ENCODE assay signal across 27 cellular contexts in the genomic region with DNA sequence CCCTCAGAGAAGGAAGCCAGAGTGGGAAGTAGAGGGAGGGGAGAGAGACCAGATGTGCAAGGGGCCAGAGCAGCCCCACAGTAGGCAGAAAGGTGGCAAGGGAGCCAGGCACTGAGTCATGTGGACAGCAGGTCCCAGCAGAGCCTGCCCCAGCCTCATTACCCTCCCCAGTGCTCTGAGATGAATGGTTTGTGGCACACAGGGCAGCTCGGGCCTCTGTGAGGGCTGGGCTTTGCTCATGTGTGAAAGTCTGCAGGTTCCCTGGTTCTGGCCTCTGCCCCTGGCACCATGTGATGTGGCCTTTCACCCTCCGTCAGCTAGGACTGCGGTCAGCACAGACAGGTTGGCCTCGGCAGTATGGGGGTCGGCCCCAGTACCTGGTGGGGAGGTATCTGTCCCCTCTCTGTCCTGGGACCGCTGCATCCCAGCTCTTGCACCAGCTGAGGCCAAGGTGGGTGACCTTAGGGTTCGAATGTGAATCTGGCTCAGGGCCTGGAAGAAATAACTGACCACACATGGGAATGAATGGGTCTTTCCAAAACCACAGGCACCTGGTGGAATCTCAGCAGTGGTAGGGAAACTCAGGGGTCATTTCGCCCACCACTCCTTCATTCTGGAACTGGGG.
"Had no signal": no experiment of that assay in that cellular context is flagged by ENCODE, and none has a peak within 500 bp of the region (broad histone marks: within the 10 kb centered on the region; RNA-seq: fewer than 3 reads in every experiment).

No MANE protein-coding gene starts in this region.

- ATAC-seq: activated CD8-positive, alpha-beta memory T cell treated with anti-CD3 and anti-CD28 coated beads, Interleukin-2, amount 10 ng/mL, durations not matched to agents 7 days and 5 days; body of pancreas had no signal

- H3K36me3 Mint-ChIP-seq: activated CD8-positive, alpha-beta memory T cell treated with anti-CD3 and anti-CD28 coated beads, Interleukin-2, amount 10 ng/mL, durations not matched to agents 7 days and 5 days; activated naive CD4-positive, alpha-beta T cell treated with anti-CD3 and anti-CD28 coated beads, Interleukin-2, amount 50 U/mL, for 24 hours had no signal

- H3K27ac Mint-ChIP-seq: activated B cell treated with CpG ODN at 0.5 μM for 24 hours; activated CD4-positive, alpha-beta T cell treated with anti-CD3 and anti-CD28 coated beads, Interleukin-2, amount 10 ng/mL, durations not matched to agents 24 days and 14 days; activated CD8-positive, alpha-beta memory T cell treated with anti-CD3 and anti-CD28 coated beads, Interleukin-2, amount 10 ng/mL, durations not matched to agents 7 days and 5 days; activated naive CD4-positive, alpha-beta T cell treated with anti-CD3 and anti-CD28 coated beads, Interleukin-2, amount 50 U/mL, for 24 hours; activated T-cell treated with anti-CD3 and anti-CD28 coated beads, Interleukin-2, amount 50 U/mL, for 24 hours; activated T-helper 1 cell treated with anti-CD3 and anti-CD28 coated beads, Interleukin-12 subunit alpha, Interleukin-12 subunit beta, Interleukin-2, Interleukin-4 antibody, amounts not matched to agents 30 ng/mL and 10 ng/mL and 1 ng/mL, durations not matched to agents 14 hours and 24 hours and 36 hours; IgD-negative memory B cell; T-helper 1 cell treated with Interleukin-12 subunit alpha and Interleukin-12 subunit beta and Interleukin-4 antibody, amounts not matched to agents 30 μg/mL and 1 μg/mL, for 36 hours had no signal

- H3K4me2 ChIP-seq: PC-9 had no signal

- H3K4me1 Mint-ChIP-seq: activated B cell treated with CpG ODN at 0.5 μM for 24 hours; activated CD4-positive, alpha-beta T cell treated with anti-CD3 and anti-CD28 coated beads, Interleukin-2, amount 10 ng/mL, durations not matched to agents 24 days and 14 days; activated CD8-positive, alpha-beta memory T cell treated with anti-CD3 and anti-CD28 coated beads, Interleukin-2, amount 10 ng/mL, durations not matched to agents 7 days and 5 days; activated naive CD4-positive, alpha-beta T cell treated with anti-CD3 and anti-CD28 coated beads, Interleukin-2, amount 50 U/mL, for 24 hours; IgD-negative memory B cell had no signal

- H3K36me3 ChIP-seq: ascending aorta, cardiac muscle cell, SJSA1 had no signal

- H3K9me3 Mint-ChIP-seq: activated B cell treated with CpG ODN at 0.5 μM for 24 hours; activated CD4-positive, alpha-beta T cell treated with anti-CD3 and anti-CD28 coated beads, Interleukin-2, amount 10 ng/mL, durations not matched to agents 24 days and 14 days; activated naive CD4-positive, alpha-beta T cell treated with anti-CD3 and anti-CD28 coated beads, Interleukin-2, amount 50 U/mL, for 24 hours; activated T-cell treated with anti-CD3 and anti-CD28 coated beads, Interleukin-2, amount 50 U/mL, for 24 hours; activated T-helper 1 cell treated with anti-CD3 and anti-CD28 coated beads, Interleukin-12 subunit alpha, Interleukin-12 subunit beta, Interleukin-2, Interleukin-4 antibody, amounts not matched to agents 30 ng/mL and 10 ng/mL and 1 ng/mL, durations not matched to agents 14 hours and 24 hours and 36 hours; IgD-negative memory B cell; T-helper 1 cell treated with Interleukin-12 subunit alpha and Interleukin-12 subunit beta and Interleukin-4 antibody, amounts not matched to agents 30 μg/mL and 1 μg/mL, for 36 hours had no signal

- H3K4me3 ChIP-seq: ascending aorta, body of pancreas, cardiac muscle cell, PC-9, SJSA1 had no signal

- H3K27me3 Mint-ChIP-seq: activated B cell treated with CpG ODN at 0.5 μM for 24 hours; activated CD4-positive, alpha-beta T cell treated with anti-CD3 and anti-CD28 coated beads, Interleukin-2, amount 10 ng/mL, durations not matched to agents 24 days and 14 days; activated CD8-positive, alpha-beta memory T cell treated with anti-CD3 and anti-CD28 coated beads, Interleukin-2, amount 10 ng/mL, durations not matched to agents 7 days and 5 days; activated naive CD4-positive, alpha-beta T cell treated with anti-CD3 and anti-CD28 coated beads, Interleukin-2, amount 50 U/mL, for 24 hours; activated T-cell treated with anti-CD3 and anti-CD28 coated beads, Interleukin-2, amount 50 U/mL, for 24 hours had no signal

- H3K4me3 Mint-ChIP-seq: activated B cell treated with CpG ODN at 0.5 μM for 24 hours; activated CD4-positive, alpha-beta T cell treated with anti-CD3 and anti-CD28 coated beads, Interleukin-2, amount 10 ng/mL, durations not matched to agents 24 days and 14 days; activated CD8-positive, alpha-beta memory T cell treated with anti-CD3 and anti-CD28 coated beads, Interleukin-2, amount 10 ng/mL, durations not matched to agents 7 days and 5 days; activated naive CD4-positive, alpha-beta T cell treated with anti-CD3 and anti-CD28 coated beads, Interleukin-2, amount 50 U/mL, for 24 hours; activated T-cell treated with anti-CD3 and anti-CD28 coated beads, Interleukin-2, amount 50 U/mL, for 24 hours; activated T-helper 1 cell treated with anti-CD3 and anti-CD28 coated beads, Interleukin-12 subunit alpha, Interleukin-12 subunit beta, Interleukin-2, Interleukin-4 antibody, amounts not matched to agents 30 ng/mL and 10 ng/mL and 1 ng/mL, durations not matched to agents 14 hours and 24 hours and 36 hours; IgD-negative memory B cell; T-helper 1 cell treated with Interleukin-12 subunit alpha and Interleukin-12 subunit beta and Interleukin-4 antibody, amounts not matched to agents 30 μg/mL and 1 μg/mL, for 36 hours had no signal

- H2AFZ ChIP-seq: PC-9 had no signal

- H3K27me3 ChIP-seq: ascending aorta, body of pancreas, cardiac muscle cell, SJSA1 had no signal

- H3K27ac ChIP-seq: ascending aorta, body of pancreas, cardiac muscle cell, PC-9, SJSA1 had no signal

- H3K9me3 ChIP-seq: ascending aorta, body of pancreas, SJSA1 had no signal

- DNase-seq: activated B cell treated with CpG ODN at 0.5 μM for 24 hours; activated CD4-positive, alpha-beta T cell treated with anti-CD3 and anti-CD28 coated beads for 1 hour; activated CD4-positive, alpha-beta T cell treated with anti-CD3 and anti-CD28 coated beads, Interleukin-2, amount 10 ng/mL, durations not matched to agents 24 days and 14 days; activated CD4-positive, alpha-beta T cell treated with anti-CD3 and anti-CD28 coated beads, Interleukin-2, amount 50 U/mL, for 48 hours; activated CD8-positive, alpha-beta memory T cell treated with anti-CD3 and anti-CD28 coated beads, Interleukin-2, amount 10 ng/mL, durations not matched to agents 7 days and 5 days; activated effector memory CD4-positive, alpha-beta T cell treated with Interleukin-2 at 50 U/mL for 16 hours; activated naive CD4-positive, alpha-beta T cell; activated T-cell treated with anti-CD3 and anti-CD28 coated beads, Interleukin-2, amount 50 U/mL, for 24 hours; amniotic stem cell; body of pancreas; KG1; NCI-H1092; NCI-H1436; NCI-H1694 treated with DMSO at 0.1 percent for 48 hours; NCI-H2029 treated with DMSO at 0.1 percent for 48 hours; NCI-H446; NCI-H524; PC-9; RPMI8226; SHP77 had no signal
